10 cellular contexts compared by ENCODE assay signal in genomic region chr1:15939181-15940109, GRCh38. TPM values are rescaled to one million over a fixed set of nuclear protein-coding genes. Genes with fewer than 3 reads are reported as not detected.
DNase-seq lines count a peak whose midpoint lies in the region; ATAC-seq and TF ChIP-seq lines count a peak whose summit lies in the region.
"Had no signal": no experiment of that assay in that cellular context is flagged by ENCODE, and none has a peak within 500 bp of the region (broad histone marks: within the 10 kb centered on the region; RNA-seq: fewer than 3 reads in every experiment).

No MANE protein-coding gene starts in this region.

- peaks cover 77% of the 10 kb centered on the region for H3K36me3 Mint-ChIP-seq in MCF 10A (ENCODE audit: insufficient read depth, unreplicated experiment)

- TF ChIP-seq CTCF in MCF 10A (IDR thresholded peaks at IDR 0.05; ENCODE audit: unreplicated experiment) (no peak), lower lobe of right lung (IDR thresholded peaks at IDR 0.05) (no peak), uterus (IDR thresholded peaks at IDR 0.05) (no peak)

- DNase-seq in T47D (ENCODE audit: low read depth in 1 of 2, low spot score in 1 of 2) (peak; percentile 58 to 70), MCF 10A (ENCODE audit: unreplicated experiment) (no peak), caudate nucleus (lab: John Stamatoyannopoulos, UW) (peak in 1 of 61 donors; percentile 46), lower lobe of right lung (no peak), uterus (peak in 1 of 2 donors; percentile 23)
- DNase-seq: cortex of kidney, NCI-H82 had no signal

- H3K27ac Mint-ChIP-seq in MCF 10A (ENCODE audit: low read depth, unreplicated experiment), result no peak overlapping the region

- peaks cover 24% of the 10 kb centered on the region for H3K4me1 ChIP-seq in lower lobe of right lung
- H3K4me1 ChIP-seq in uterus, result no peaks in the 10 kb centered on the region

- no peak overlapping the region for H3K4me3 ChIP-seq in lower lobe of right lung
- H3K4me3 ChIP-seq in uterus, result no peak overlapping the region

- in situ Hi-C loops in T47D (cut with HindIII; ENCODE audit: low pct_unique_long_range_greater_than_20kb, low sequenced_read_pairs), result no loop called here

- H3K4me3 Mint-ChIP-seq in MCF 10A (ENCODE audit: unreplicated experiment), result no peak overlapping the region

- H3K9me3 ChIP-seq in lower lobe of right lung (no peaks in the 10 kb centered on the region), uterus (no peaks in the 10 kb centered on the region)

- H3K27me3 ChIP-seq in lower lobe of right lung (ENCODE audit: low read depth) (no peaks in the 10 kb centered on the region), uterus (no peaks in the 10 kb centered on the region)

- H3K9me3 Mint-ChIP-seq in MCF 10A (ENCODE audit: unreplicated experiment), result no peaks in the 10 kb centered on the region

- intact Hi-C loops in MCF 10A (cut with micrococcal nuclease) (no loop called here), lower lobe of right lung (cut with DNase I) (no loop called here), uterus (cut with DNase I; ENCODE audit: low total_unique reads) (no loop called here)

- no peak for TF ChIP-seq POLR2A in uterus (IDR thresholded peaks at IDR 0.05)

- ATAC-seq in lower lobe of right lung (peak in 1 of 2 donors; percentile 52), GM21390 (IDR thresholded peaks at IDR 0.05; ENCODE audit: unreplicated experiment) (no peak), HG02981 (IDR thresholded peaks at IDR 0.05; ENCODE audit: unreplicated experiment) (no peak), HG03565 (IDR thresholded peaks at IDR 0.05; ENCODE audit: unreplicated experiment) (no peak)

- POLR2A ChIA-PET in MCF 10A (lab: Yijun Ruan, JAX), result no interaction called here

- H3K4me1 Mint-ChIP-seq in MCF 10A (ENCODE audit: insufficient read depth, unreplicated experiment), result peaks cover 5% of the 10 kb centered on the region

- H3K27ac ChIP-seq in caudate nucleus (ENCODE audit: low read depth, low read length) (peak overlapping the region; percentile 44), lower lobe of right lung (peak overlapping the region; percentile 12), uterus (peak overlapping the region; percentile 25 to 50)

- no TSS peak for BruUV-seq in MCF 10A (replicated peaks; lab: Mats Ljungman, UMichigan)

- CTCF ChIA-PET in MCF 10A (lab: Yijun Ruan, JAX), result no interaction called here

- peaks cover 100% of the 10 kb centered on the region for H3K36me3 ChIP-seq in lower lobe of right lung
- H3K36me3 ChIP-seq in uterus, result no peaks in the 10 kb centered on the region

- no peaks in the 10 kb centered on the region for H3K27me3 Mint-ChIP-seq in MCF 10A (ENCODE audit: insufficient read depth, unreplicated experiment)

RNA-seq across cellular contexts. Expression of gene ZBTB17, which starts 36.5 kb away (rescaled TPM):
- total RNA-seq in MCF 10A (2022) (46.3 and 48.3 TPM in 2 replicates), lower lobe of right lung (37.7 TPM), uterus (100 to 1,000 TPM in 1 of 4 donors, 10 to 100 TPM in 3; 21.3 to 120 (median 70.0) TPM)

Comparison
In these comparisons a context has a peak if more than half of its experiments do, and no peak if none do; other contexts are left out.
1. DNase-seq: peak in T47D (2 of 2); none in MCF 10A (single experiment) and lower lobe of right lung (single experiment).
2. Peak in every context shown above with its lines, with median percentiles within 50 percentile points of each other: H3K27ac ChIP-seq.